In the genomic region with DNA sequence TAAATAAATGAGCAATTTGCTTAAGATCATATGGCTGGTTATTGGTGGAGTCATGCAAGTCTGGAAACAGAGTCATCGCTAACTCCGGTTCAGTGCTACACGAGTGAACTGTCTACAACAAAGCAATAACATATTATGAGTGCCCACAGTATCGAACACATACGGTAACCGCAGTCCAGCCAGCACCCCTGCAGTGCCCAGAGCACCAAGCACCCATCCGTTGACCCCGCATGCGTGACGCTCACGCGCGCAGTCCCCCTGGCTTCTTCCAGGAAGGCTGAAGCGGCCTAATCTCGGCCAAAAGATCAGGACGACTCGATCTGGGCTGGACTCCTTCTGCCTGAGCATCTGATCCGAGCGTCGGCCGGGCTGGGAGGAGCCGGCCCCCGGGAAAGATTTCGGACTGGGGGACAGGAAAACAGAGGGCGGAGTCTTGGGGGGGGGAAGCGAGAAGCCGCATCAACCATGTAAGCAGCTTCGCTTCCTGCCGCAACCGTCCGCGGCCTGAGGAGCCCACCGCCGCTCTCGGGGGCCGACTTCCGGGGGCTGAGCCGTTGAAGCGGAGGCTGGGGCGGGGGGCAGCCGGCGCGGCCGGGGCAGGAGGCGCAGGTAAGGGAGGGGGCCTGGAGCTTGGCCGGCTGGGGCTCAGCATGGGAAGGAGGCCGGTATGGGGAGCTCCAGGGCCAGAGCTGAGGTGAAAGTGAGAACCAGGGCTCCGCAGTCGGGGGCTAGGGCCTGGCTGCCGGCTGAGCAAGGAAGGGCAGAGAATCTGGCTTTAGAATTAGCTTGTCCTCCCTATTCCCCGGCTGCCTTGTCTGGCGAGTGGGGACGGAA, we compare ENCODE assay signal across 8 cellular contexts. TPM values are rescaled to one million over a fixed set of nuclear protein-coding genes. Genes with fewer than 3 reads are reported as not detected.
DNase-seq lines count a peak whose midpoint lies in the region; ATAC-seq and TF ChIP-seq lines count a peak whose summit lies in the region.

A gene with protein sequence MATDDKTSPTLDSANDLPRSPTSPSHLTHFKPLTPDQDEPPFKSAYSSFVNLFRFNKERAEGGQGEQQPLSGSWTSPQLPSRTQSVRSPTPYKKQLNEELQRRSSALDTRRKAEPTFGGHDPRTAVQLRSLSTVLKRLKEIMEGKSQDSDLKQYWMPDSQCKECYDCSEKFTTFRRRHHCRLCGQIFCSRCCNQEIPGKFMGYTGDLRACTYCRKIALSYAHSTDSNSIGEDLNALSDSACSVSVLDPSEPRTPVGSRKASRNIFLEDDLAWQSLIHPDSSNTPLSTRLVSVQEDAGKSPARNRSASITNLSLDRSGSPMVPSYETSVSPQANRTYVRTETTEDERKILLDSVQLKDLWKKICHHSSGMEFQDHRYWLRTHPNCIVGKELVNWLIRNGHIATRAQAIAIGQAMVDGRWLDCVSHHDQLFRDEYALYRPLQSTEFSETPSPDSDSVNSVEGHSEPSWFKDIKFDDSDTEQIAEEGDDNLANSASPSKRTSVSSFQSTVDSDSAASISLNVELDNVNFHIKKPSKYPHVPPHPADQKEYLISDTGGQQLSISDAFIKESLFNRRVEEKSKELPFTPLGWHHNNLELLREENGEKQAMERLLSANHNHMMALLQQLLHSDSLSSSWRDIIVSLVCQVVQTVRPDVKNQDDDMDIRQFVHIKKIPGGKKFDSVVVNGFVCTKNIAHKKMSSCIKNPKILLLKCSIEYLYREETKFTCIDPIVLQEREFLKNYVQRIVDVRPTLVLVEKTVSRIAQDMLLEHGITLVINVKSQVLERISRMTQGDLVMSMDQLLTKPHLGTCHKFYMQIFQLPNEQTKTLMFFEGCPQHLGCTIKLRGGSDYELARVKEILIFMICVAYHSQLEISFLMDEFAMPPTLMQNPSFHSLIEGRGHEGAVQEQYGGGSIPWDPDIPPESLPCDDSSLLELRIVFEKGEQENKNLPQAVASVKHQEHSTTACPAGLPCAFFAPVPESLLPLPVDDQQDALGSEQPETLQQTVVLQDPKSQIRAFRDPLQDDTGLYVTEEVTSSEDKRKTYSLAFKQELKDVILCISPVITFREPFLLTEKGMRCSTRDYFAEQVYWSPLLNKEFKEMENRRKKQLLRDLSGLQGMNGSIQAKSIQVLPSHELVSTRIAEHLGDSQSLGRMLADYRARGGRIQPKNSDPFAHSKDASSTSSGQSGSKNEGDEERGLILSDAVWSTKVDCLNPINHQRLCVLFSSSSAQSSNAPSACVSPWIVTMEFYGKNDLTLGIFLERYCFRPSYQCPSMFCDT (N-terminal part only) (plus strand): TSS at position 449 of the 834 bp plus-strand sequence. CDS start 5,265 bp downstream, outside the sequence.

- H3K4me2 ChIP-seq in fibroblast of lung (ENCODE audit: extremely low read depth, insufficient read depth, low read length): peak within 1 kb of the TSS; percentile 92

- intact Hi-C loops in activated T-helper 2 cell treated with anti-CD3 and anti-CD28 coated beads, Interferon-gamma antibody, Interleukin-2, Interleukin-4, amounts not matched to agents 10 μg/mL and 5 μg/mL and 100 μg/mL, durations not matched to agents 14 hours and 24 hours and 36 hours (cut with micrococcal nuclease): loop anchor here (1.0 to 10.0 kb wide), 5 partner anchors 12 to 741 kb away; a partner anchor contains a TSS
- intact Hi-C loops in naive thymus-derived CD4-positive, alpha-beta T cell (cut with micrococcal nuclease): loop anchor here (1.0 to 10.0 kb wide), 16 partner anchors 11 to 1991 kb away; a partner anchor contains a TSS

- H3K27ac ChIP-seq in RWPE2 (ENCODE audit: poor library complexity, severe bottlenecking) (peak within 1 kb of the TSS; percentile 80), fibroblast of lung (ENCODE audit: insufficient read depth, low read length) (peak within 1 kb of the TSS; percentile 96)
- peak within 1 kb of the TSS; percentile 83 for H3K27ac ChIP-seq in naive thymus-derived CD4-positive, alpha-beta T cell (ENCODE audit: low read depth, low read length)

- peak within 1 kb of the TSS; percentile 84 for H3K9ac ChIP-seq in fibroblast of lung (ENCODE audit: insufficient read depth, low read length)

- POLR2A ChIA-PET in naive thymus-derived CD4-positive, alpha-beta T cell (lab: Charles Lee): interaction anchor here (0.6 to 2.9 kb wide), 6 partner anchors 8 to 741 kb away, joined by 3 to 32 read pairs (median 4); a partner anchor contains a TSS

- TF ChIP-seq CTCF in RWPE2 (IDR thresholded peaks at IDR 0.05; ENCODE audit: poor library complexity, severe bottlenecking): no peak
- TF ChIP-seq CTCF in fibroblast of lung (conservative IDR thresholded peaks at IDR 0.05 in 1 of 2, IDR thresholded peaks at IDR 0.05 in 1 of 2; ENCODE audit: low read depth in 1 of 2, low read length in 2 of 2): no peak

- H3K36me3 Mint-ChIP-seq in activated T-helper 2 cell treated with anti-CD3 and anti-CD28 coated beads, Interferon-gamma antibody, Interleukin-2, Interleukin-4, amounts not matched to agents 10 μg/mL and 5 μg/mL and 100 μg/mL, durations not matched to agents 14 hours and 24 hours and 36 hours (ENCODE audit: low read depth): peaks cover 24% of the 10 kb centered on the region
- H3K36me3 Mint-ChIP-seq in naive thymus-derived CD4-positive, alpha-beta T cell: peaks cover 0 to 4% (median 4%) of the 10 kb centered on the region in 5 donors
- peaks cover 2 to 9% of the 10 kb centered on the region in 2 donors for H3K36me3 Mint-ChIP-seq in stimulated activated naive B cell treated with anti-CD40 and anti-IgM and Interleukin-4, amounts not matched to agents 10 μg/mL and 1 μg/mL and 100 μg/mL, for 72 hours

- H3K36me3 ChIP-seq in RWPE2 (ENCODE audit: low read depth) (peaks cover under 1% of the 10 kb centered on the region), fibroblast of lung (ENCODE audit: control insufficient read depth, insufficient read depth, low read length) (no peaks in the 10 kb centered on the region)
- H3K36me3 ChIP-seq in naive thymus-derived CD4-positive, alpha-beta T cell (ENCODE audit: control insufficient read depth in 2 of 3, insufficient read depth in 3 of 3, low read length in 3 of 3): peaks cover 0 to 4% (median 0%) of the 10 kb centered on the region in 3 experiments

- CTCF ChIA-PET in naive thymus-derived CD4-positive, alpha-beta T cell (lab: Charles Lee): interaction anchor here (0.8 to 1.3 kb wide), 3 partner anchors 8 to 11 kb away, joined by 3 to 6 read pairs (median 3); a partner anchor contains a TSS

- H2AFZ ChIP-seq in fibroblast of lung (ENCODE audit: low read length): peak within 1 kb of the TSS; percentile 98

- no peaks in the 10 kb centered on the region for H4K20me1 ChIP-seq in fibroblast of lung (ENCODE audit: control insufficient read depth, extremely low read depth, insufficient read depth, low read length)

- DNase-seq in EH (ENCODE audit: low read depth) (peak; percentile 99), H4 (ENCODE audit: low spot score) (peak; percentile 97), LoVo (ENCODE audit: low spot score) (peak; percentile 96), RWPE2 (ENCODE audit: low spot score) (peak; percentile 96), fibroblast of lung (ENCODE audit: low read depth in 2 of 2) (peak; percentile 98)
- peak; percentile 89 for DNase-seq in activated T-helper 2 cell treated with anti-CD3 and anti-CD28 coated beads, Interferon-gamma antibody, Interleukin-2, Interleukin-4, amounts not matched to agents 10 μg/mL and 5 μg/mL and 100 μg/mL, durations not matched to agents 14 hours and 24 hours and 36 hours (ENCODE audit: low spot score)
- DNase-seq in naive thymus-derived CD4-positive, alpha-beta T cell: peak; percentile 63 to 87 (median 83)
- DNase-seq in stimulated activated naive B cell treated with anti-CD40 and anti-IgM and Interleukin-4, amounts not matched to agents 10 μg/mL and 1 μg/mL and 100 μg/mL, for 72 hours: peak; percentile 93

- H3K9me3 Mint-ChIP-seq in activated T-helper 2 cell treated with anti-CD3 and anti-CD28 coated beads, Interferon-gamma antibody, Interleukin-2, Interleukin-4, amounts not matched to agents 10 μg/mL and 5 μg/mL and 100 μg/mL, durations not matched to agents 14 hours and 24 hours and 36 hours: peaks cover 6% of the 10 kb centered on the region
- H3K9me3 Mint-ChIP-seq in naive thymus-derived CD4-positive, alpha-beta T cell: peaks cover 0 to 2% (median 0%) of the 10 kb centered on the region in 11 donors
- no peaks in the 10 kb centered on the region for H3K9me3 Mint-ChIP-seq in stimulated activated naive B cell treated with anti-CD40 and anti-IgM and Interleukin-4, amounts not matched to agents 10 μg/mL and 1 μg/mL and 100 μg/mL, for 72 hours

- H3K4me3 Mint-ChIP-seq in activated T-helper 2 cell treated with anti-CD3 and anti-CD28 coated beads, Interferon-gamma antibody, Interleukin-2, Interleukin-4, amounts not matched to agents 10 μg/mL and 5 μg/mL and 100 μg/mL, durations not matched to agents 14 hours and 24 hours and 36 hours (ENCODE audit: low read depth): peak within 1 kb of the TSS; percentile 92
- peak within 1 kb of the TSS; percentile 90 to 99 (median 96) for H3K4me3 Mint-ChIP-seq in naive thymus-derived CD4-positive, alpha-beta T cell
- H3K4me3 Mint-ChIP-seq in stimulated activated naive B cell treated with anti-CD40 and anti-IgM and Interleukin-4, amounts not matched to agents 10 μg/mL and 1 μg/mL and 100 μg/mL, for 72 hours: peak within 1 kb of the TSS; percentile 83 to 89

- peaks cover 45% of the 10 kb centered on the region for H3K4me1 Mint-ChIP-seq in activated T-helper 2 cell treated with anti-CD3 and anti-CD28 coated beads, Interferon-gamma antibody, Interleukin-2, Interleukin-4, amounts not matched to agents 10 μg/mL and 5 μg/mL and 100 μg/mL, durations not matched to agents 14 hours and 24 hours and 36 hours (ENCODE audit: low read depth)
- H3K4me1 Mint-ChIP-seq in naive thymus-derived CD4-positive, alpha-beta T cell: peaks cover 9 to 60% (median 53%) of the 10 kb centered on the region in 7 donors
- peaks cover 17 to 41% of the 10 kb centered on the region in 2 donors for H3K4me1 Mint-ChIP-seq in stimulated activated naive B cell treated with anti-CD40 and anti-IgM and Interleukin-4, amounts not matched to agents 10 μg/mL and 1 μg/mL and 100 μg/mL, for 72 hours

- H3K27ac Mint-ChIP-seq in activated T-helper 2 cell treated with anti-CD3 and anti-CD28 coated beads, Interferon-gamma antibody, Interleukin-2, Interleukin-4, amounts not matched to agents 10 μg/mL and 5 μg/mL and 100 μg/mL, durations not matched to agents 14 hours and 24 hours and 36 hours: peak within 1 kb of the TSS; percentile 95
- peak within 1 kb of the TSS; percentile 87 to 98 (median 95) for H3K27ac Mint-ChIP-seq in naive thymus-derived CD4-positive, alpha-beta T cell
- peak within 1 kb of the TSS; percentile 95 for H3K27ac Mint-ChIP-seq in stimulated activated naive B cell treated with anti-CD40 and anti-IgM and Interleukin-4, amounts not matched to agents 10 μg/mL and 1 μg/mL and 100 μg/mL, for 72 hours

- no peaks in the 10 kb centered on the region for H3K9me3 ChIP-seq in RWPE2 (ENCODE audit: severe bottlenecking)
- no peaks in the 10 kb centered on the region for H3K9me3 ChIP-seq in fibroblast of lung (ENCODE audit: control insufficient read depth, insufficient read depth, low read depth, low read length)
- H3K9me3 ChIP-seq in naive thymus-derived CD4-positive, alpha-beta T cell (ENCODE audit: control insufficient read depth in 2 of 3, low read length in 3 of 3): no peaks in the 10 kb centered on the region

- H3K4me1 ChIP-seq in RWPE2 (ENCODE audit: insufficient read depth, poor library complexity, severe bottlenecking) (peaks cover 10% of the 10 kb centered on the region), fibroblast of lung (ENCODE audit: control insufficient read depth, extremely low read depth, insufficient read depth, low read length) (peaks cover 5% of the 10 kb centered on the region)
- peaks cover 12 to 16% of the 10 kb centered on the region in 2 donors for H3K4me1 ChIP-seq in naive thymus-derived CD4-positive, alpha-beta T cell (ENCODE audit: control insufficient read depth in 2 of 2, insufficient read depth in 2 of 2, low read length in 2 of 2)

- ATAC-seq in RWPE2 (ENCODE audit: low read depth): peak; percentile 87
- peak; percentile 94 for ATAC-seq in naive thymus-derived CD4-positive, alpha-beta T cell
- ATAC-seq in stimulated activated naive B cell treated with anti-CD40 and anti-IgM and Interleukin-4, amounts not matched to agents 10 μg/mL and 1 μg/mL and 100 μg/mL, for 72 hours (replicated peaks): peak; percentile 82 to 88

- H3K27me3 Mint-ChIP-seq in activated T-helper 2 cell treated with anti-CD3 and anti-CD28 coated beads, Interferon-gamma antibody, Interleukin-2, Interleukin-4, amounts not matched to agents 10 μg/mL and 5 μg/mL and 100 μg/mL, durations not matched to agents 14 hours and 24 hours and 36 hours (ENCODE audit: low read depth): no peaks in the 10 kb centered on the region
- peaks cover 0 to 5% (median 0%) of the 10 kb centered on the region in 5 donors for H3K27me3 Mint-ChIP-seq in naive thymus-derived CD4-positive, alpha-beta T cell
- no peaks in the 10 kb centered on the region for H3K27me3 Mint-ChIP-seq in stimulated activated naive B cell treated with anti-CD40 and anti-IgM and Interleukin-4, amounts not matched to agents 10 μg/mL and 1 μg/mL and 100 μg/mL, for 72 hours

- no peaks in the 10 kb centered on the region for H3K27me3 ChIP-seq in RWPE2 (ENCODE audit: insufficient read depth, poor library complexity, severe bottlenecking)
- no peaks in the 10 kb centered on the region for H3K27me3 ChIP-seq in fibroblast of lung (ENCODE audit: control insufficient read depth, insufficient read depth, low read length)
- no peaks in the 10 kb centered on the region for H3K27me3 ChIP-seq in naive thymus-derived CD4-positive, alpha-beta T cell (ENCODE audit: control insufficient read depth in 2 of 2, insufficient read depth in 2 of 2, low read length in 2 of 2)

- peaks cover 42% of the 10 kb centered on the region for H3K79me2 ChIP-seq in fibroblast of lung (ENCODE audit: control insufficient read depth, insufficient read depth, low read length)

- peak within 1 kb of the TSS; percentile 71 for H3K4me3 ChIP-seq in RWPE2 (ENCODE audit: severe bottlenecking)
- peak within 1 kb of the TSS; percentile 74 to 94 (median 90) for H3K4me3 ChIP-seq in fibroblast of lung (replicated peaks in 1 of 4; ENCODE audit: control extremely low read depth in 1 of 4, insufficient read depth in 1 of 4, low read depth in 3 of 4, low read length in 4 of 4)
- peak within 1 kb of the TSS; percentile 97 for H3K4me3 ChIP-seq in naive thymus-derived CD4-positive, alpha-beta T cell (ENCODE audit: low read length)

RNA-seq across cellular contexts. Expression of the gene that starts here (rescaled TPM):
- 11.8 and 16.0 TPM in 2 replicates for total RNA-seq in H4 (2014; rRNA removed; shearing (Covaris generic))
- total RNA-seq in activated T-helper 2 cell treated with anti-CD3 and anti-CD28 coated beads, Interferon-gamma antibody, Interleukin-2, Interleukin-4, amounts not matched to agents 10 μg/mL and 5 μg/mL and 100 μg/mL, durations not matched to agents 14 hours and 24 hours and 36 hours: 30.3 and 34.1 TPM in 2 replicates
- 33.6 and 40.1 TPM in 2 replicates for total RNA-seq in fibroblast of lung
- polyA plus RNA-seq in fibroblast of lung: 22.0 and 23.8 TPM in 2 replicates
- polyA plus RNA-seq in fibroblast of lung (2012): 9.5 and 11.4 TPM in 2 replicates
- 7.6 and 17.4 TPM in 2 replicates for polyA minus RNA-seq in fibroblast of lung (ENCODE audit: low replicate concordance)
- total RNA-seq in naive thymus-derived CD4-positive, alpha-beta T cell: 10 to 100 TPM; 33.4 to 52.3 (median 39.1) TPM
- polyA plus RNA-seq in naive thymus-derived CD4-positive, alpha-beta T cell: 1 to 10 TPM; 5.9 to 8.4 TPM

Comparison
In these comparisons a context has a peak if more than half of its experiments do, and no peak if none do; other contexts are left out.
1. Peak in every context shown above with its lines: DNase-seq, ATAC-seq, H3K4me3 ChIP-seq and H3K27ac ChIP-seq.